In the genomic region with DNA sequence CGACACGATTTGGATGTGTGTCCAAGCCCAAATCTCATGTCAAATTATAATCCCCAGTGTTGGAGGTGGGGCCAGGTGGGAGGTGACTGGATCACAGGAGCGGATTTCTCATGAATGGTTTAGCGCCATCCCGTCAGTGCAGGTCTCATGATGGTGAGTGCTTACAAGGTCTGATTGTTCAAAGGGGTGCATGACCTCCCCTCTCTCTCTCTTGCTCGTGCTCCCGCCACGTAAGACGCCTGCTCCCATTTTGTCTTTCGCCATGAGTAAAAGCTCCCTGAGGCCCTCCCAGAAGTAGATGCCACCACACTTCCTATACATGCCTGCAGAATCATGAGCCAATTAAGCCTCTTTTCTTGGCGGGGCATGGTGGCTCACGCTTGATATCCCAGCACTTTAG, we compare ENCODE assay signal across 24 cellular contexts.
"Had no signal": no experiment of that assay in that cellular context is flagged by ENCODE, and none has a peak within 500 bp of the region (broad histone marks: within the 10 kb centered on the region; RNA-seq: fewer than 3 reads in every experiment).

No MANE protein-coding gene starts in this region.

- H3K9me3 ChIP-seq: upper lobe of right lung had no signal

- H3K4me3 Mint-ChIP-seq: activated naive CD8-positive, alpha-beta T cell treated with anti-CD3 and anti-CD28 coated beads, Interleukin-2, amount 10 ng/mL, durations not matched to agents 7 days and 5 days; activated T-helper 17 cell treated with anti-CD3 and anti-CD28 coated beads, Interleukin-2, amount 50 U/mL, for 72 hours; endodermal cell; mesothelial cell of epicardium; nephron; stimulated activated naive CD8-positive, alpha-beta T cell treated with anti-CD3 and anti-CD28 coated beads, Interleukin-15, amount 100 ng/mL, for 72 hours; T-helper 1 cell treated with Interleukin-12 subunit alpha and Interleukin-12 subunit beta and Interleukin-4 antibody, amounts not matched to agents 30 μg/mL and 1 μg/mL, for 36 hours had no signal

- H3K27ac ChIP-seq: dorsolateral prefrontal cortex, epithelial cell of prostate, hepatocyte, upper lobe of right lung had no signal

- H3K9me3 Mint-ChIP-seq: activated naive CD8-positive, alpha-beta T cell treated with anti-CD3 and anti-CD28 coated beads, Interleukin-2, amount 10 ng/mL, durations not matched to agents 7 days and 5 days; activated T-helper 17 cell treated with anti-CD3 and anti-CD28 coated beads, Interleukin-2, amount 50 U/mL, for 72 hours; endodermal cell; nephron; stimulated activated naive CD8-positive, alpha-beta T cell treated with anti-CD3 and anti-CD28 coated beads, Interleukin-15, amount 100 ng/mL, for 72 hours; T-helper 1 cell treated with Interleukin-12 subunit alpha and Interleukin-12 subunit beta and Interleukin-4 antibody, amounts not matched to agents 30 μg/mL and 1 μg/mL, for 36 hours had no signal

- H3K36me3 Mint-ChIP-seq: mesothelial cell of epicardium had no signal

- H3K27me3 Mint-ChIP-seq: progenitor cell of endocrine pancreas had no signal

- H3K27ac Mint-ChIP-seq: activated naive CD8-positive, alpha-beta T cell treated with anti-CD3 and anti-CD28 coated beads, Interleukin-2, amount 10 ng/mL, durations not matched to agents 7 days and 5 days; activated T-helper 17 cell treated with anti-CD3 and anti-CD28 coated beads, Interleukin-2, amount 50 U/mL, for 72 hours; endodermal cell; mesothelial cell of epicardium; stimulated activated naive CD8-positive, alpha-beta T cell treated with anti-CD3 and anti-CD28 coated beads, Interleukin-15, amount 100 ng/mL, for 72 hours; T-helper 1 cell treated with Interleukin-12 subunit alpha and Interleukin-12 subunit beta and Interleukin-4 antibody, amounts not matched to agents 30 μg/mL and 1 μg/mL, for 36 hours had no signal

- H3K27me3 ChIP-seq: hepatocyte, upper lobe of right lung had no signal

- H3K4me3 ChIP-seq: dorsolateral prefrontal cortex, hepatocyte, lung, upper lobe of right lung had no signal

- ATAC-seq: activated T-helper 17 cell treated with anti-CD3 and anti-CD28 coated beads, Interleukin-2, amount 50 U/mL, for 72 hours; left colon; stimulated activated naive CD8-positive, alpha-beta T cell treated with anti-CD3 and anti-CD28 coated beads, Interleukin-15, amount 100 ng/mL, for 72 hours; upper lobe of right lung had no signal

- DNase-seq: activated CD4-positive, alpha-beta T cell treated with anti-CD3 and anti-CD28 coated beads for 1 hour; activated CD4-positive, alpha-beta T cell treated with anti-CD3 and anti-CD28 coated beads, Interleukin-2, amount 50 U/mL, for 4 hours; activated naive CD4-positive, alpha-beta T cell; activated naive CD8-positive, alpha-beta T cell treated with anti-CD3 and anti-CD28 coated beads, Interleukin-2, amount 10 ng/mL, durations not matched to agents 7 days and 5 days; activated T-cell treated with anti-CD3 and anti-CD28 coated beads, Interleukin-2, amount 50 U/mL, for 1 hour; amygdala; caudate nucleus; dorsolateral prefrontal cortex; foreskin fibroblast; left colon; nucleus accumbens; small intestine; stimulated activated CD4-positive, alpha-beta T cell treated with anti-CD3 and anti-CD28 coated beads, Interleukin-4, amount 100 ng/mL, for 1 hour; stimulated activated naive CD8-positive, alpha-beta T cell treated with anti-CD3 and anti-CD28 coated beads, Interleukin-15, amount 100 ng/mL, for 72 hours; upper lobe of right lung had no signal

- H3K36me3 ChIP-seq: upper lobe of right lung had no signal
